Comparison of ENCODE assay signal across 1 cellular context in the genomic region with DNA sequence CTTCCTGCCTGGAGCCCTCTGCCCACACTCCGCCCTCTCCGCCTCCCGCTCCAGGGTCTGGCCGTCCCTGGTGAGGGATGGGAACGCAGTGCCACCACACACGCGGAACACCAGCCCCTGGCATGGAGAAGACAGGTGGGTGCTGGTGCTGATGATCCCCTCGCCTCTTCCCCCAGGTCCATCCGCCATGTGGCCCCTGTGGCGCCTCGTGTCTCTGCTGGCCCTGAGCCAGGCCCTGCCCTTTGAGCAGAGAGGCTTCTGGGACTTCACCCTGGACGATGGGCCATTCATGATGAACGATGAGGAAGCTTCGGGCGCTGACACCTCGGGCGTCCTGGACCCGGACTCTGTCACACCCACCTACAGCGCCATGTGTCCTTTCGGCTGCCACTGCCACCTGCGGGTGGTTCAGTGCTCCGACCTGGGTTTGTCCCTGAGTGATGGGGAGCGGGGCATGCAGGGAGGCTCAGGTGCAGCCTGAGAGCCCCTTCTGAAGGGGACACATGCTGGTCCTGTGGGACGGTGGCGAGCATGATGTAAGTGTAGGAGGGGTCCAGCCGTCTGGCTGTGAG.
TF ChIP-seq lines count a peak whose summit lies in the region.

No MANE protein-coding gene starts in this region.

TF ChIP-seq in K562, 482 proteins besides CTCF, POLR2A, EP300 and RAD21:
- TF ChIP-seq L3MBTL2 (IDR thresholded peaks at IDR 0.05) (peak; percentile 52; the same call in 1 of the 2 replicates), ZNF165 (CRISPR knock-in tag; IDR thresholded peaks at IDR 0.05; ENCODE audit: borderline replicate concordance) (no peak), CREB1 (IDR thresholded peaks at IDR 0.05) (no peak), CREB1 (CRISPR knock-in tag; IDR thresholded peaks at IDR 0.05) (no peak), MYC (IDR thresholded peaks at IDR 0.05; ENCODE audit: low read depth, low read length) (0 out of 2 replicates have a peak, but pooled peaks have one; percentile 29), MYC (CRISPR knock-in tag; IDR thresholded peaks at IDR 0.05; ENCODE audit: borderline replicate concordance, low read depth) (no peak), NFIC (IDR thresholded peaks at IDR 0.05) (peak; percentile 89), CXXC5 (CRISPR knock-in tag; IDR thresholded peaks at IDR 0.05) (no peak), ZNF253 (CRISPR knock-in tag; conservative IDR thresholded peaks at IDR 0.05) (no peak), ZNF146 (CRISPR knock-in tag; IDR thresholded peaks at IDR 0.05; ENCODE audit: unreplicated experiment) (no peak), ZNF143 (CRISPR knock-in tag; IDR thresholded peaks at IDR 0.05) (peak; percentile 44; the same call in 1 of the 2 replicates), DDX20 (tag; IDR thresholded peaks at IDR 0.05; ENCODE audit: low read depth) (no peak), ZNF778 (CRISPR knock-in tag; IDR thresholded peaks at IDR 0.05) (no peak), TAF1 (IDR thresholded peaks at IDR 0.05; ENCODE audit: control insufficient read depth, extremely low read depth, insufficient read depth, low read length, severe bottlenecking) (no peak)
- TF ChIP-seq, protein P1, sequence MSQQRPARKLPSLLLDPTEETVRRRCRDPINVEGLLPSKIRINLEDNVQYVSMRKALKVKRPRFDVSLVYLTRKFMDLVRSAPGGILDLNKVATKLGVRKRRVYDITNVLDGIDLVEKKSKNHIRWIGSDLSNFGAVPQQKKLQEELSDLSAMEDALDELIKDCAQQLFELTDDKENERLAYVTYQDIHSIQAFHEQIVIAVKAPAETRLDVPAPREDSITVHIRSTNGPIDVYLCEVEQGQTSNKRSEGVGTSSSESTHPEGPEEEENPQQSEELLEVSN (IDR thresholded peaks at IDR 0.05; ENCODE audit: borderline replicate concordance in 1 of 2, extremely low read depth in 1 of 2, insufficient read depth in 1 of 2, insufficient read length in 1 of 2, low read depth in 1 of 2, low read length in 1 of 2, poor library complexity in 1 of 2, severe bottlenecking in 1 of 2): peak; percentile 23 to 26
- TF ChIP-seq, protein P2, sequence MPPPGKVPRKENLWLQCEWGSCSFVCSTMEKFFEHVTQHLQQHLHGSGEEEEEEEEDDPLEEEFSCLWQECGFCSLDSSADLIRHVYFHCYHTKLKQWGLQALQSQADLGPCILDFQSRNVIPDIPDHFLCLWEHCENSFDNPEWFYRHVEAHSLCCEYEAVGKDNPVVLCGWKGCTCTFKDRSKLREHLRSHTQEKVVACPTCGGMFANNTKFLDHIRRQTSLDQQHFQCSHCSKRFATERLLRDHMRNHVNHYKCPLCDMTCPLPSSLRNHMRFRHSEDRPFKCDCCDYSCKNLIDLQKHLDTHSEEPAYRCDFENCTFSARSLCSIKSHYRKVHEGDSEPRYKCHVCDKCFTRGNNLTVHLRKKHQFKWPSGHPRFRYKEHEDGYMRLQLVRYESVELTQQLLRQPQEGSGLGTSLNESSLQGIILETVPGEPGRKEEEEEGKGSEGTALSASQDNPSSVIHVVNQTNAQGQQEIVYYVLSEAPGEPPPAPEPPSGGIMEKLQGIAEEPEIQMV (tag; conservative IDR thresholded peaks at IDR 0.05; ENCODE audit: low read depth): no peak
- TF ChIP-seq, protein P3, sequence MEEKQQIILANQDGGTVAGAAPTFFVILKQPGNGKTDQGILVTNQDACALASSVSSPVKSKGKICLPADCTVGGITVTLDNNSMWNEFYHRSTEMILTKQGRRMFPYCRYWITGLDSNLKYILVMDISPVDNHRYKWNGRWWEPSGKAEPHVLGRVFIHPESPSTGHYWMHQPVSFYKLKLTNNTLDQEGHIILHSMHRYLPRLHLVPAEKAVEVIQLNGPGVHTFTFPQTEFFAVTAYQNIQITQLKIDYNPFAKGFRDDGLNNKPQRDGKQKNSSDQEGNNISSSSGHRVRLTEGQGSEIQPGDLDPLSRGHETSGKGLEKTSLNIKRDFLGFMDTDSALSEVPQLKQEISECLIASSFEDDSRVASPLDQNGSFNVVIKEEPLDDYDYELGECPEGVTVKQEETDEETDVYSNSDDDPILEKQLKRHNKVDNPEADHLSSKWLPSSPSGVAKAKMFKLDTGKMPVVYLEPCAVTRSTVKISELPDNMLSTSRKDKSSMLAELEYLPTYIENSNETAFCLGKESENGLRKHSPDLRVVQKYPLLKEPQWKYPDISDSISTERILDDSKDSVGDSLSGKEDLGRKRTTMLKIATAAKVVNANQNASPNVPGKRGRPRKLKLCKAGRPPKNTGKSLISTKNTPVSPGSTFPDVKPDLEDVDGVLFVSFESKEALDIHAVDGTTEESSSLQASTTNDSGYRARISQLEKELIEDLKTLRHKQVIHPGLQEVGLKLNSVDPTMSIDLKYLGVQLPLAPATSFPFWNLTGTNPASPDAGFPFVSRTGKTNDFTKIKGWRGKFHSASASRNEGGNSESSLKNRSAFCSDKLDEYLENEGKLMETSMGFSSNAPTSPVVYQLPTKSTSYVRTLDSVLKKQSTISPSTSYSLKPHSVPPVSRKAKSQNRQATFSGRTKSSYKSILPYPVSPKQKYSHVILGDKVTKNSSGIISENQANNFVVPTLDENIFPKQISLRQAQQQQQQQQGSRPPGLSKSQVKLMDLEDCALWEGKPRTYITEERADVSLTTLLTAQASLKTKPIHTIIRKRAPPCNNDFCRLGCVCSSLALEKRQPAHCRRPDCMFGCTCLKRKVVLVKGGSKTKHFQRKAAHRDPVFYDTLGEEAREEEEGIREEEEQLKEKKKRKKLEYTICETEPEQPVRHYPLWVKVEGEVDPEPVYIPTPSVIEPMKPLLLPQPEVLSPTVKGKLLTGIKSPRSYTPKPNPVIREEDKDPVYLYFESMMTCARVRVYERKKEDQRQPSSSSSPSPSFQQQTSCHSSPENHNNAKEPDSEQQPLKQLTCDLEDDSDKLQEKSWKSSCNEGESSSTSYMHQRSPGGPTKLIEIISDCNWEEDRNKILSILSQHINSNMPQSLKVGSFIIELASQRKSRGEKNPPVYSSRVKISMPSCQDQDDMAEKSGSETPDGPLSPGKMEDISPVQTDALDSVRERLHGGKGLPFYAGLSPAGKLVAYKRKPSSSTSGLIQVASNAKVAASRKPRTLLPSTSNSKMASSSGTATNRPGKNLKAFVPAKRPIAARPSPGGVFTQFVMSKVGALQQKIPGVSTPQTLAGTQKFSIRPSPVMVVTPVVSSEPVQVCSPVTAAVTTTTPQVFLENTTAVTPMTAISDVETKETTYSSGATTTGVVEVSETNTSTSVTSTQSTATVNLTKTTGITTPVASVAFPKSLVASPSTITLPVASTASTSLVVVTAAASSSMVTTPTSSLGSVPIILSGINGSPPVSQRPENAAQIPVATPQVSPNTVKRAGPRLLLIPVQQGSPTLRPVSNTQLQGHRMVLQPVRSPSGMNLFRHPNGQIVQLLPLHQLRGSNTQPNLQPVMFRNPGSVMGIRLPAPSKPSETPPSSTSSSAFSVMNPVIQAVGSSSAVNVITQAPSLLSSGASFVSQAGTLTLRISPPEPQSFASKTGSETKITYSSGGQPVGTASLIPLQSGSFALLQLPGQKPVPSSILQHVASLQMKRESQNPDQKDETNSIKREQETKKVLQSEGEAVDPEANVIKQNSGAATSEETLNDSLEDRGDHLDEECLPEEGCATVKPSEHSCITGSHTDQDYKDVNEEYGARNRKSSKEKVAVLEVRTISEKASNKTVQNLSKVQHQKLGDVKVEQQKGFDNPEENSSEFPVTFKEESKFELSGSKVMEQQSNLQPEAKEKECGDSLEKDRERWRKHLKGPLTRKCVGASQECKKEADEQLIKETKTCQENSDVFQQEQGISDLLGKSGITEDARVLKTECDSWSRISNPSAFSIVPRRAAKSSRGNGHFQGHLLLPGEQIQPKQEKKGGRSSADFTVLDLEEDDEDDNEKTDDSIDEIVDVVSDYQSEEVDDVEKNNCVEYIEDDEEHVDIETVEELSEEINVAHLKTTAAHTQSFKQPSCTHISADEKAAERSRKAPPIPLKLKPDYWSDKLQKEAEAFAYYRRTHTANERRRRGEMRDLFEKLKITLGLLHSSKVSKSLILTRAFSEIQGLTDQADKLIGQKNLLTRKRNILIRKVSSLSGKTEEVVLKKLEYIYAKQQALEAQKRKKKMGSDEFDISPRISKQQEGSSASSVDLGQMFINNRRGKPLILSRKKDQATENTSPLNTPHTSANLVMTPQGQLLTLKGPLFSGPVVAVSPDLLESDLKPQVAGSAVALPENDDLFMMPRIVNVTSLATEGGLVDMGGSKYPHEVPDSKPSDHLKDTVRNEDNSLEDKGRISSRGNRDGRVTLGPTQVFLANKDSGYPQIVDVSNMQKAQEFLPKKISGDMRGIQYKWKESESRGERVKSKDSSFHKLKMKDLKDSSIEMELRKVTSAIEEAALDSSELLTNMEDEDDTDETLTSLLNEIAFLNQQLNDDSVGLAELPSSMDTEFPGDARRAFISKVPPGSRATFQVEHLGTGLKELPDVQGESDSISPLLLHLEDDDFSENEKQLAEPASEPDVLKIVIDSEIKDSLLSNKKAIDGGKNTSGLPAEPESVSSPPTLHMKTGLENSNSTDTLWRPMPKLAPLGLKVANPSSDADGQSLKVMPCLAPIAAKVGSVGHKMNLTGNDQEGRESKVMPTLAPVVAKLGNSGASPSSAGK (IDR thresholded peaks at IDR 0.05): peak; percentile 56
- TF ChIP-seq, protein P4, sequence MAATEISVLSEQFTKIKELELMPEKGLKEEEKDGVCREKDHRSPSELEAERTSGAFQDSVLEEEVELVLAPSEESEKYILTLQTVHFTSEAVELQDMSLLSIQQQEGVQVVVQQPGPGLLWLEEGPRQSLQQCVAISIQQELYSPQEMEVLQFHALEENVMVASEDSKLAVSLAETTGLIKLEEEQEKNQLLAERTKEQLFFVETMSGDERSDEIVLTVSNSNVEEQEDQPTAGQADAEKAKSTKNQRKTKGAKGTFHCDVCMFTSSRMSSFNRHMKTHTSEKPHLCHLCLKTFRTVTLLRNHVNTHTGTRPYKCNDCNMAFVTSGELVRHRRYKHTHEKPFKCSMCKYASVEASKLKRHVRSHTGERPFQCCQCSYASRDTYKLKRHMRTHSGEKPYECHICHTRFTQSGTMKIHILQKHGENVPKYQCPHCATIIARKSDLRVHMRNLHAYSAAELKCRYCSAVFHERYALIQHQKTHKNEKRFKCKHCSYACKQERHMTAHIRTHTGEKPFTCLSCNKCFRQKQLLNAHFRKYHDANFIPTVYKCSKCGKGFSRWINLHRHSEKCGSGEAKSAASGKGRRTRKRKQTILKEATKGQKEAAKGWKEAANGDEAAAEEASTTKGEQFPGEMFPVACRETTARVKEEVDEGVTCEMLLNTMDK (IDR thresholded peaks at IDR 0.05; ENCODE audit: borderline replicate concordance, insufficient read depth, low read depth, low read length, poor library complexity, severe bottlenecking): no peak
- TF ChIP-seq, protein P5, sequence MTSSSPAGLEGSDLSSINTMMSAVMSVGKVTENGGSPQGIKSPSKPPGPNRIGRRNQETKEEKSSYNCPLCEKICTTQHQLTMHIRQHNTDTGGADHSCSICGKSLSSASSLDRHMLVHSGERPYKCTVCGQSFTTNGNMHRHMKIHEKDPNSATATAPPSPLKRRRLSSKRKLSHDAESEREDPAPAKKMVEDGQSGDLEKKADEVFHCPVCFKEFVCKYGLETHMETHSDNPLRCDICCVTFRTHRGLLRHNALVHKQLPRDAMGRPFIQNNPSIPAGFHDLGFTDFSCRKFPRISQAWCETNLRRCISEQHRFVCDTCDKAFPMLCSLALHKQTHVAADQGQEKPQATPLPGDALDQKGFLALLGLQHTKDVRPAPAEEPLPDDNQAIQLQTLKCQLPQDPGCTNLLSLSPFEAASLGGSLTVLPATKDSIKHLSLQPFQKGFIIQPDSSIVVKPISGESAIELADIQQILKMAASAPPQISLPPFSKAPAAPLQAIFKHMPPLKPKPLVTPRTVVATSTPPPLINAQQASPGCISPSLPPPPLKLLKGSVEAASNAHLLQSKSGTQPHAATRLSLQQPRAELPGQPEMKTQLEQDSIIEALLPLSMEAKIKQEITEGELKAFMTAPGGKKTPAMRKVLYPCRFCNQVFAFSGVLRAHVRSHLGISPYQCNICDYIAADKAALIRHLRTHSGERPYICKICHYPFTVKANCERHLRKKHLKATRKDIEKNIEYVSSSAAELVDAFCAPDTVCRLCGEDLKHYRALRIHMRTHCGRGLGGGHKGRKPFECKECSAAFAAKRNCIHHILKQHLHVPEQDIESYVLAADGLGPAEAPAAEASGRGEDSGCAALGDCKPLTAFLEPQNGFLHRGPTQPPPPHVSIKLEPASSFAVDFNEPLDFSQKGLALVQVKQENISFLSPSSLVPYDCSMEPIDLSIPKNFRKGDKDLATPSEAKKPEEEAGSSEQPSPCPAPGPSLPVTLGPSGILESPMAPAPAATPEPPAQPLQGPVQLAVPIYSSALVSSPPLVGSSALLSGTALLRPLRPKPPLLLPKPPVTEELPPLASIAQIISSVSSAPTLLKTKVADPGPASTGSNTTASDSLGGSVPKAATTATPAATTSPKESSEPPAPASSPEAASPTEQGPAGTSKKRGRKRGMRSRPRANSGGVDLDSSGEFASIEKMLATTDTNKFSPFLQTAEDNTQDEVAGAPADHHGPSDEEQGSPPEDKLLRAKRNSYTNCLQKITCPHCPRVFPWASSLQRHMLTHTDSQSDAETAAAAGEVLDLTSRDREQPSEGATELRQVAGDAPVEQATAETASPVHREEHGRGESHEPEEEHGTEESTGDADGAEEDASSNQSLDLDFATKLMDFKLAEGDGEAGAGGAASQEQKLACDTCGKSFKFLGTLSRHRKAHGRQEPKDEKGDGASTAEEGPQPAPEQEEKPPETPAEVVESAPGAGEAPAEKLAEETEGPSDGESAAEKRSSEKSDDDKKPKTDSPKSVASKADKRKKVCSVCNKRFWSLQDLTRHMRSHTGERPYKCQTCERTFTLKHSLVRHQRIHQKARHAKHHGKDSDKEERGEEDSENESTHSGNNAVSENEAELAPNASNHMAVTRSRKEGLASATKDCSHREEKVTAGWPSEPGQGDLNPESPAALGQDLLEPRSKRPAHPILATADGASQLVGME (CRISPR knock-in tag; IDR thresholded peaks at IDR 0.05): no peak
- TF ChIP-seq, protein P6, sequence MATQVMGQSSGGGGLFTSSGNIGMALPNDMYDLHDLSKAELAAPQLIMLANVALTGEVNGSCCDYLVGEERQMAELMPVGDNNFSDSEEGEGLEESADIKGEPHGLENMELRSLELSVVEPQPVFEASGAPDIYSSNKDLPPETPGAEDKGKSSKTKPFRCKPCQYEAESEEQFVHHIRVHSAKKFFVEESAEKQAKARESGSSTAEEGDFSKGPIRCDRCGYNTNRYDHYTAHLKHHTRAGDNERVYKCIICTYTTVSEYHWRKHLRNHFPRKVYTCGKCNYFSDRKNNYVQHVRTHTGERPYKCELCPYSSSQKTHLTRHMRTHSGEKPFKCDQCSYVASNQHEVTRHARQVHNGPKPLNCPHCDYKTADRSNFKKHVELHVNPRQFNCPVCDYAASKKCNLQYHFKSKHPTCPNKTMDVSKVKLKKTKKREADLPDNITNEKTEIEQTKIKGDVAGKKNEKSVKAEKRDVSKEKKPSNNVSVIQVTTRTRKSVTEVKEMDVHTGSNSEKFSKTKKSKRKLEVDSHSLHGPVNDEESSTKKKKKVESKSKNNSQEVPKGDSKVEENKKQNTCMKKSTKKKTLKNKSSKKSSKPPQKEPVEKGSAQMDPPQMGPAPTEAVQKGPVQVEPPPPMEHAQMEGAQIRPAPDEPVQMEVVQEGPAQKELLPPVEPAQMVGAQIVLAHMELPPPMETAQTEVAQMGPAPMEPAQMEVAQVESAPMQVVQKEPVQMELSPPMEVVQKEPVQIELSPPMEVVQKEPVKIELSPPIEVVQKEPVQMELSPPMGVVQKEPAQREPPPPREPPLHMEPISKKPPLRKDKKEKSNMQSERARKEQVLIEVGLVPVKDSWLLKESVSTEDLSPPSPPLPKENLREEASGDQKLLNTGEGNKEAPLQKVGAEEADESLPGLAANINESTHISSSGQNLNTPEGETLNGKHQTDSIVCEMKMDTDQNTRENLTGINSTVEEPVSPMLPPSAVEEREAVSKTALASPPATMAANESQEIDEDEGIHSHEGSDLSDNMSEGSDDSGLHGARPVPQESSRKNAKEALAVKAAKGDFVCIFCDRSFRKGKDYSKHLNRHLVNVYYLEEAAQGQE (CRISPR knock-in tag; IDR thresholded peaks at IDR 0.05; ENCODE audit: low read depth): no peak
- TF ChIP-seq, protein P7, sequence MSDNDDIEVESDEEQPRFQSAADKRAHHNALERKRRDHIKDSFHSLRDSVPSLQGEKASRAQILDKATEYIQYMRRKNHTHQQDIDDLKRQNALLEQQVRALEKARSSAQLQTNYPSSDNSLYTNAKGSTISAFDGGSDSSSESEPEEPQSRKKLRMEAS (CRISPR knock-in tag; IDR thresholded peaks at IDR 0.05): peak; percentile 67
TF ChIP-seq in K562: peak in this region for 7.
